Comparison of ENCODE assay signal across 1 cellular context in genomic region chr3:13673207-13673606, GRCh38.
TF ChIP-seq lines count a peak whose summit lies in the region.

No MANE protein-coding gene starts in this region.

TF ChIP-seq in SK-N-SH, 30 proteins besides CTCF, POLR2A, EP300 and RAD21 (continued from another document):
- TF ChIP-seq REST (IDR thresholded peaks at IDR 0.05; ENCODE audit: low read depth, low read length) = no peak
- TF ChIP-seq MXI1 (IDR thresholded peaks at IDR 0.05; ENCODE audit: low read depth, low read length) = no peak
- TF ChIP-seq SMC3 (IDR thresholded peaks at IDR 0.05; ENCODE audit: low read depth, low read length) = no peak
- no peak for TF ChIP-seq MEF2A (IDR thresholded peaks at IDR 0.05; ENCODE audit: borderline replicate concordance, low read depth)
